19 cellular contexts compared by ENCODE assay signal in genomic region chr11:115760921-115761320, GRCh38.
DNase-seq lines count a peak whose midpoint lies in the region; ATAC-seq and TF ChIP-seq lines count a peak whose summit lies in the region.
"Had no signal": no experiment of that assay in that cellular context is flagged by ENCODE, and none has a peak within 500 bp of the region (broad histone marks: within the 10 kb centered on the region; RNA-seq: fewer than 3 reads in every experiment).

No MANE protein-coding gene starts in this region.

- H3K4me3 Mint-ChIP-seq in nephron progenitor cell = peak overlapping the region; percentile 72
- no peak overlapping the region for H3K4me3 Mint-ChIP-seq in activated CD8-positive, alpha-beta T cell treated with anti-CD3 and anti-CD28 coated beads, Interleukin-2, amount 10 ng/mL, durations not matched to agents 7 days and 5 days
- H3K4me3 Mint-ChIP-seq: activated naive CD8-positive, alpha-beta T cell treated with anti-CD3 and anti-CD28 coated beads, Interleukin-2, amount 10 ng/mL, durations not matched to agents 7 days and 5 days; T-helper 1 cell treated with Interleukin-12 subunit alpha and Interleukin-12 subunit beta and Interleukin-4 antibody, amounts not matched to agents 30 μg/mL and 1 μg/mL, for 36 hours had no signal

- intact Hi-C loops in left ventricle myocardium superior (cut with micrococcal nuclease) (no loop called here), Right ventricle myocardium inferior (cut with DNase I) (loop anchor here (10.0 kb wide), 1 partner anchor 256 kb away; the partner anchor contains the start of gene CADM1)

- CTCF ChIA-PET in activated CD8-positive, alpha-beta T cell treated with anti-CD3 and anti-CD28 coated beads, Interleukin-2, amount 10 ng/mL, durations not matched to agents 7 days and 5 days (lab: Charles Lee) = no interaction called here

- H3K27ac ChIP-seq in foreskin keratinocyte = no peak overlapping the region
- H3K27ac ChIP-seq: BLaER1 treated with 17β-estradiol and CSF1 and Interleukin-3, amounts not matched to agents 10 nM and 100 nM had no signal

- DNase-seq in left ventricle myocardium superior (no peak), Right ventricle myocardium inferior (ENCODE audit: missing footprints) (no peak), foreskin keratinocyte (no peak), nephron progenitor cell (peak; percentile 32), NCI-H1417 (lab: John Stamatoyannopoulos, UW) (no peak), NCI-H524 treated with DMSO at 0.1 percent for 48 hours (lab: John Stamatoyannopoulos, UW) (no peak)
- DNase-seq in activated CD8-positive, alpha-beta T cell treated with anti-CD3 and anti-CD28 coated beads, Interleukin-2, amount 10 ng/mL, durations not matched to agents 7 days and 5 days = no peak
- DNase-seq: activated CD4-positive, alpha-beta T cell treated with anti-CD3 and anti-CD28 coated beads, Interleukin-2, amount 50 U/mL, for 1 hour; activated CD8-positive, alpha-beta memory T cell treated with anti-CD3 and anti-CD28 coated beads, Interleukin-2, amount 50 U/mL, for 48 hours; activated naive CD8-positive, alpha-beta T cell treated with anti-CD3 and anti-CD28 coated beads, Interleukin-2, amount 10 ng/mL, durations not matched to agents 7 days and 5 days; EL; mucosa of descending colon; NCI-H1105; NCI-H2081; NCI-H510A had no signal

- peak; percentile 6 for ATAC-seq in left ventricle myocardium superior
- no peak for ATAC-seq in Right ventricle myocardium inferior
- peak; percentile 6 for ATAC-seq in foreskin keratinocyte
- ATAC-seq in activated CD8-positive, alpha-beta T cell treated with anti-CD3 and anti-CD28 coated beads, Interleukin-2, amount 10 ng/mL, durations not matched to agents 7 days and 5 days = no peak
- no peak for ATAC-seq in GM18873 (IDR thresholded peaks at IDR 0.05; ENCODE audit: low FRiP score, unreplicated experiment)

- POLR2A ChIA-PET in activated CD8-positive, alpha-beta T cell treated with anti-CD3 and anti-CD28 coated beads, Interleukin-2, amount 10 ng/mL, durations not matched to agents 7 days and 5 days (lab: Charles Lee) = no interaction called here

- H3K27ac Mint-ChIP-seq in nephron progenitor cell = no peak overlapping the region
- no peak overlapping the region for H3K27ac Mint-ChIP-seq in activated CD8-positive, alpha-beta T cell treated with anti-CD3 and anti-CD28 coated beads, Interleukin-2, amount 10 ng/mL, durations not matched to agents 7 days and 5 days
- H3K27ac Mint-ChIP-seq: activated naive CD8-positive, alpha-beta T cell treated with anti-CD3 and anti-CD28 coated beads, Interleukin-2, amount 10 ng/mL, durations not matched to agents 7 days and 5 days; T-helper 1 cell treated with Interleukin-12 subunit alpha and Interleukin-12 subunit beta and Interleukin-4 antibody, amounts not matched to agents 30 μg/mL and 1 μg/mL, for 36 hours had no signal

- H3K27me3 ChIP-seq in foreskin keratinocyte = no peaks in the 10 kb centered on the region
- H3K27me3 ChIP-seq: BLaER1 treated with 17β-estradiol and CSF1 and Interleukin-3, amounts not matched to agents 10 nM and 100 nM; right atrium auricular region had no signal

- H3K4me1 ChIP-seq in foreskin keratinocyte = no peaks in the 10 kb centered on the region

- no peaks in the 10 kb centered on the region for H3K9me3 Mint-ChIP-seq in nephron progenitor cell
- no peaks in the 10 kb centered on the region for H3K9me3 Mint-ChIP-seq in activated CD8-positive, alpha-beta T cell treated with anti-CD3 and anti-CD28 coated beads, Interleukin-2, amount 10 ng/mL, durations not matched to agents 7 days and 5 days (ENCODE audit: insufficient read depth)
- H3K9me3 Mint-ChIP-seq: activated naive CD8-positive, alpha-beta T cell treated with anti-CD3 and anti-CD28 coated beads, Interleukin-2, amount 10 ng/mL, durations not matched to agents 7 days and 5 days; T-helper 1 cell treated with Interleukin-12 subunit alpha and Interleukin-12 subunit beta and Interleukin-4 antibody, amounts not matched to agents 30 μg/mL and 1 μg/mL, for 36 hours had no signal

- peaks cover 14% of the 10 kb centered on the region for H3K36me3 Mint-ChIP-seq in nephron progenitor cell (ENCODE audit: low read depth)
- no peaks in the 10 kb centered on the region for H3K36me3 Mint-ChIP-seq in activated CD8-positive, alpha-beta T cell treated with anti-CD3 and anti-CD28 coated beads, Interleukin-2, amount 10 ng/mL, durations not matched to agents 7 days and 5 days (ENCODE audit: low read depth)
- H3K36me3 Mint-ChIP-seq: activated naive CD8-positive, alpha-beta T cell treated with anti-CD3 and anti-CD28 coated beads, Interleukin-2, amount 10 ng/mL, durations not matched to agents 7 days and 5 days had no signal

- no peak for TF ChIP-seq CTCF in foreskin keratinocyte (conservative IDR thresholded peaks at IDR 0.05)
- no peak for TF ChIP-seq CTCF in nephron progenitor cell (IDR thresholded peaks at IDR 0.05)

- peaks cover 47% of the 10 kb centered on the region for H3K4me1 Mint-ChIP-seq in nephron progenitor cell
- no peaks in the 10 kb centered on the region for H3K4me1 Mint-ChIP-seq in activated CD8-positive, alpha-beta T cell treated with anti-CD3 and anti-CD28 coated beads, Interleukin-2, amount 10 ng/mL, durations not matched to agents 7 days and 5 days (ENCODE audit: low read depth)
- H3K4me1 Mint-ChIP-seq: activated naive CD8-positive, alpha-beta T cell treated with anti-CD3 and anti-CD28 coated beads, Interleukin-2, amount 10 ng/mL, durations not matched to agents 7 days and 5 days had no signal

- H3K27me3 Mint-ChIP-seq in nephron progenitor cell (ENCODE audit: low read depth, poor library complexity) = no peaks in the 10 kb centered on the region
- H3K27me3 Mint-ChIP-seq in activated CD8-positive, alpha-beta T cell treated with anti-CD3 and anti-CD28 coated beads, Interleukin-2, amount 10 ng/mL, durations not matched to agents 7 days and 5 days (ENCODE audit: low read depth) = peaks cover 12% of the 10 kb centered on the region

Comparison
In these comparisons a context has a peak if more than half of its experiments do, and no peak if none do; other contexts are left out.
1. ATAC-seq: peak in left ventricle myocardium superior (single experiment) and foreskin keratinocyte (single experiment); none in Right ventricle myocardium inferior (single experiment), activated CD8-positive, alpha-beta T cell treated with anti-CD3 and anti-CD28 coated beads, Interleukin-2, amount 10 ng/mL, durations not matched to agents 7 days and 5 days (single experiment) and GM18873 (single experiment).